Comparison of ENCODE assay signal across 8 cellular contexts in the genomic region with DNA sequence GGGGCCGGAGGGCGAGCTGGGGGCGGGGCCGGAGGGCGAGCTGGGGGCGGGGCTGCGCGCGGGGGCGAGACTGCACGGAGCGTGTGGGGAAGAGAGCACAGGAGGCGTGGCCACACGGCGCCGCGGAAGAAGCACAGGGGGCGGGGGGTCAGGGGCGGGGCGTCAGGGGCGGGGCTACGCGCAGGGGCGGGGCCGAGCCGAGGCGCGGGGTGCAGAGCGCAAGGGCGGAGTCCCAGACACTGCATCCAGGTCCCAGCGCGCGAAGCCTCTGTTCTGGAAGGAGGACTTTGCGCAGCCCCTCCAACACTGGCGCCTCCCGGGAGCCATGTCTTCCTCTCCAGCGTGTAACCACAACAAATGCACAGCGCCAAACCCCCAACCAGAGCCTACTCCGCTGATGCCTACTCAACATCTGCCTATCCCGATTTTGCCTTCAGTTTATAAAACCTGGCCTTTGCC.
A peak's percentile ranks its signal among the peaks of the same experiment; 100 is the strongest.
DNase-seq lines count a peak whose midpoint lies in the region; ATAC-seq and TF ChIP-seq lines count a peak whose summit lies in the region.

No MANE protein-coding gene starts in this region.

- peak; percentile 31 to 44 for TF ChIP-seq POLR2A in uterus (IDR thresholded peaks at IDR 0.05)

- H3K36me3 ChIP-seq in CD8-positive, alpha-beta memory T cell (ENCODE audit: insufficient read depth, low read length): no peaks in the 10 kb centered on the region
- H3K36me3 ChIP-seq in ascending aorta: no peaks in the 10 kb centered on the region
- no peaks in the 10 kb centered on the region for H3K36me3 ChIP-seq in uterus

- H3K36me3 Mint-ChIP-seq in CD8-positive, alpha-beta memory T cell: peaks cover 0 to 24% (median 0%) of the 10 kb centered on the region in 3 donors

- H3K4me1 Mint-ChIP-seq in CD8-positive, alpha-beta memory T cell: peaks cover 70 to 86% (median 78%) of the 10 kb centered on the region in 3 donors

- H3K9me3 Mint-ChIP-seq in CD8-positive, alpha-beta memory T cell: no peaks in the 10 kb centered on the region

- H3K9me3 ChIP-seq in CD8-positive, alpha-beta memory T cell (ENCODE audit: low read length): no peaks in the 10 kb centered on the region
- H3K9me3 ChIP-seq in ascending aorta (no peaks in the 10 kb centered on the region), uterus (no peaks in the 10 kb centered on the region)

- H3K27ac Mint-ChIP-seq in CD8-positive, alpha-beta memory T cell: peak overlapping the region in 6 of 8 donors; percentile 61 to 89 (median 84)

- H3K4me1 ChIP-seq in CD8-positive, alpha-beta memory T cell (ENCODE audit: insufficient read depth, low read length): peaks cover 54% of the 10 kb centered on the region
- H3K4me1 ChIP-seq in ascending aorta (peaks cover 24 to 41% of the 10 kb centered on the region in 2 donors), uterus (peaks cover 0 to 13% of the 10 kb centered on the region in 2 donors)

- CTCF ChIA-PET in CD8-positive, alpha-beta memory T cell (lab: Charles Lee): interaction anchor here (0.6 to 1.1 kb wide), 3 partner anchors 15 to 32 kb away, joined by 3 read pairs; no protein-coding TSS in a partner anchor

- no peak for TF ChIP-seq CTCF in ascending aorta (IDR thresholded peaks at IDR 0.05)
- no peak for TF ChIP-seq CTCF in uterus (IDR thresholded peaks at IDR 0.05)

- H3K27me3 Mint-ChIP-seq in CD8-positive, alpha-beta memory T cell: no peaks in the 10 kb centered on the region

- peak; percentile 71 for ATAC-seq in GM21619 (IDR thresholded peaks at IDR 0.05; ENCODE audit: unreplicated experiment)

- H3K4me3 Mint-ChIP-seq in CD8-positive, alpha-beta memory T cell: peak overlapping the region; percentile 82 to 91 (median 85)

- DNase-seq in CD8-positive, alpha-beta memory T cell: peak; percentile 76 to 93 (median 86)
- DNase-seq in Jurkat, Clone E6-1 (ENCODE audit: low read depth, low spot score): peak; percentile 73
- DNase-seq in T-helper 9 cell (peak; percentile 89), ascending aorta (ENCODE audit: low spot score in 2 of 2) (peak; percentile 63 to 93), hepatic stellate cell (ENCODE audit: low spot score) (peak; percentile 96), retina (peak; percentile 72), uterus (peak; percentile 91 to 94)

- H3K4me3 ChIP-seq in CD8-positive, alpha-beta memory T cell (ENCODE audit: low read length): peak overlapping the region; percentile 38
- peak overlapping the region; percentile 52 for H3K4me3 ChIP-seq in Jurkat, Clone E6-1 (ENCODE audit: low read length)
- H3K4me3 ChIP-seq in ascending aorta (peak overlapping the region; percentile 76 to 89), uterus (peak overlapping the region; percentile 12 to 93)

- POLR2A ChIA-PET in CD8-positive, alpha-beta memory T cell (lab: Charles Lee): interaction anchor here (0.5 to 1.6 kb wide), 2 partner anchors 18 to 27 kb away, joined by 4 to 5 read pairs; no protein-coding TSS in a partner anchor

- no peak overlapping the region for H3K27ac ChIP-seq in CD8-positive, alpha-beta memory T cell (ENCODE audit: low read depth, low read length)
- peak overlapping the region; percentile 58 to 68 for H3K27ac ChIP-seq in ascending aorta
- peak overlapping the region; percentile 47 to 52 for H3K27ac ChIP-seq in uterus

- no peaks in the 10 kb centered on the region for H3K27me3 ChIP-seq in CD8-positive, alpha-beta memory T cell (ENCODE audit: insufficient read depth, low read length, poor library complexity, severe bottlenecking)
- H3K27me3 ChIP-seq in ascending aorta (no peaks in the 10 kb centered on the region), uterus (no peaks in the 10 kb centered on the region)

- intact Hi-C loops in ascending aorta (cut with DNase I): loop anchor here (1.0 kb wide), 3 partner anchors 12 to 33 kb away; no protein-coding TSS in a partner anchor
- intact Hi-C loops in uterus (cut with DNase I; ENCODE audit: low total_unique reads): no loop called here
